ENCODE assay signal across 1 cellular context in the genomic region with DNA sequence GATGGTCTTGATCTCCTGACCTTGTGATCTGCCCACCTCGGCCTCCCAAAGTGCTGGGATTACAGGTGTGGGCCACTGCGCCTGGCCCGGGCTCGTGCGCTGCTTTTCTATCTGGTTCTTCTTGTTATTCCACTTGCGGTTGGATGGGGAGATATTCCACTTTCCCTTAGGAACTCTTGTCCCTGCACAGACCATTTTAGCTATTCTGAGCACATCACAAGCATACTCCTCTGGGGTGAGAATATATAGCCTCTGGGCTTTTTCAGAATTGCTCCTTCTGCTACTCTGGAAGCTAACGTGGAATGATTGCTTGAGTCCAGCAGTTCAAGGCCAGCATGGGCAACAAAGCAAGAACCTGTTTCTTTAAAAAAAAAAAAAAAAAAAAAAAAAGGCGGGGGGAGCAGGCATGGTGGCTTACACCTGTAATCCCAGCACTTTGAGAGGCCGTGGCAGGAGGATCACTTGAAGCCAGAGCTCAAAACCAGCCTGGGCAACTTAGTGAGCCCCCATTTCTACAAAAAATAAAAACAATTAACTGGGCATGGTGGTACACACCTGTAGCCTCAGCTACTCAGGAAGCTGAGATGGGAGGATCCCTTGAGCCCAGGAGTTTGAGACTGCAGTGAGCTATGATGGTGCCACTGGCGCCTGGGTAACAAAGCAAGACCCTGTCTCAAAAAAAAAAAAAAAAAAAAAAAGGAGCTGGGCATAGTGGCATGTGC.
TF ChIP-seq lines count a peak whose summit lies in the region.

No MANE protein-coding gene starts in this region.

TF ChIP-seq in GM23338, 12 proteins besides CTCF, POLR2A, EP300 and RAD21 (continued from another document):
- TF ChIP-seq EZH2phosphoT487 (IDR thresholded peaks at IDR 0.05; ENCODE audit: unreplicated experiment): no peak
